Comparison of ENCODE assay signal across 18 cellular contexts in genomic region chr14:83425138-83425537, GRCh38.
DNase-seq lines count a peak whose midpoint lies in the region; ATAC-seq and TF ChIP-seq lines count a peak whose summit lies in the region.
"Had no signal": no experiment of that assay in that cellular context is flagged by ENCODE, and none has a peak within 500 bp of the region (broad histone marks: within the 10 kb centered on the region; RNA-seq: fewer than 3 reads in every experiment).

No MANE protein-coding gene starts in this region.

- no peaks in the 10 kb centered on the region for H3K23me2 ChIP-seq in H9 (ENCODE audit: insufficient read length, low read depth, low read length, poor library complexity, severe bottlenecking)

- no peak overlapping the region for H2BK12ac ChIP-seq in H9 (ENCODE audit: insufficient read length, low read depth, low read length)

- H3K79me1 ChIP-seq in H9 (ENCODE audit: insufficient read depth, low read depth, low read length, poor library complexity, severe bottlenecking) = no peaks in the 10 kb centered on the region

- no peak overlapping the region for H2BK5ac ChIP-seq in H9 (ENCODE audit: insufficient read length, low read length)

- H3K4me1 Mint-ChIP-seq in H9 = no peaks in the 10 kb centered on the region; a peak in 2 of 4 replicates
- H3K4me1 Mint-ChIP-seq in activated T-helper 17 cell treated with anti-CD3 and anti-CD28 coated beads, Interleukin-2, amount 50 U/mL, for 72 hours = no peaks in the 10 kb centered on the region

- TF ChIP-seq CTCF in fibroblast of pulmonary artery (IDR thresholded peaks at IDR 0.05; ENCODE audit: low read length, missing control alignments) = no peak
- TF ChIP-seq CTCF in H9 (conservative IDR thresholded peaks at IDR 0.05) = no peak

- H3K18ac ChIP-seq in H9 (ENCODE audit: insufficient read length, low read depth, low read length) = no peak overlapping the region

- peaks cover 18% of the 10 kb centered on the region for H3K4me1 ChIP-seq in skeletal muscle satellite cell (ENCODE audit: control insufficient read depth, insufficient read depth, low read length)
- no peaks in the 10 kb centered on the region for H3K4me1 ChIP-seq in H9 (ENCODE audit: insufficient read depth, low read length)

- no peaks in the 10 kb centered on the region for H3K36me3 Mint-ChIP-seq in H9 (ENCODE audit: insufficient read depth in 1 of 3, low read depth in 3 of 3)
- no peaks in the 10 kb centered on the region for H3K36me3 Mint-ChIP-seq in activated T-helper 17 cell treated with anti-CD3 and anti-CD28 coated beads, Interleukin-2, amount 50 U/mL, for 72 hours (ENCODE audit: low read depth)

- no peaks in the 10 kb centered on the region for H3K9me3 ChIP-seq in skeletal muscle satellite cell (replicated peaks; ENCODE audit: low read length)
- H3K9me3 ChIP-seq in H9 (ENCODE audit: control insufficient read depth, low read depth, low read length) = no peaks in the 10 kb centered on the region

- no peaks in the 10 kb centered on the region for H3K9me3 Mint-ChIP-seq in H9
- peaks cover 21% of the 10 kb centered on the region for H3K9me3 Mint-ChIP-seq in activated T-helper 17 cell treated with anti-CD3 and anti-CD28 coated beads, Interleukin-2, amount 50 U/mL, for 72 hours

- H4K5ac ChIP-seq in H9 (ENCODE audit: insufficient read length, low read depth, low read length) = no peak overlapping the region

- H3K4me2 ChIP-seq in skeletal muscle satellite cell (ENCODE audit: low read length) (peak overlapping the region; percentile 44), H9 (ENCODE audit: insufficient read depth, insufficient read length, low read length) (no peak overlapping the region)
- H3K4me2 ChIP-seq: PC-9 had no signal

- H3T11ph ChIP-seq in H9 (ENCODE audit: low read length) = no peak overlapping the region

- H2BK15ac ChIP-seq in H9 (ENCODE audit: low read depth, low read length) = no peak overlapping the region

- H4K20me1 ChIP-seq in H9 (ENCODE audit: control insufficient read depth, insufficient read depth, insufficient read length) = no peaks in the 10 kb centered on the region

- no peak overlapping the region for H3K56ac ChIP-seq in H9 (ENCODE audit: insufficient read length, low read depth, low read length)

- H3K4me3 Mint-ChIP-seq in H9 = no peak overlapping the region
- H3K4me3 Mint-ChIP-seq in activated T-helper 17 cell treated with anti-CD3 and anti-CD28 coated beads, Interleukin-2, amount 50 U/mL, for 72 hours = no peak overlapping the region

- H3K79me2 ChIP-seq in H9 (ENCODE audit: insufficient read depth, low read length) = no peaks in the 10 kb centered on the region

- H3K4me3 ChIP-seq in fibroblast of pulmonary artery (replicated peaks; ENCODE audit: low read depth, low read length) = no peak overlapping the region
- no peak overlapping the region for H3K4me3 ChIP-seq in skeletal muscle satellite cell (ENCODE audit: low read length)
- H3K4me3 ChIP-seq: PC-9, skin epidermis had no signal

- H3K9ac ChIP-seq in skeletal muscle satellite cell (ENCODE audit: low read depth, low read length) (peak overlapping the region; percentile 31), H9 (ENCODE audit: extremely low read depth, insufficient read length, low read length) (no peak overlapping the region)

- no peaks in the 10 kb centered on the region for H3K27me3 ChIP-seq in skeletal muscle satellite cell (ENCODE audit: control insufficient read depth, insufficient read depth, low read length)
- no peaks in the 10 kb centered on the region for H3K27me3 ChIP-seq in H9 (ENCODE audit: insufficient read depth, low read length)

- H3K4ac ChIP-seq in H9 (ENCODE audit: low read depth, low read length) = no peak overlapping the region

- no peaks in the 10 kb centered on the region for H3K36me3 ChIP-seq in skeletal muscle satellite cell (ENCODE audit: insufficient read depth, low read length)

- H3K14ac ChIP-seq in H9 (ENCODE audit: insufficient read depth, low read length) = no peak overlapping the region

- no peak overlapping the region for H4K8ac ChIP-seq in H9 (replicated peaks; ENCODE audit: insufficient read length, low read depth, low read length)

- no peak overlapping the region for H3K27ac ChIP-seq in H9 (ENCODE audit: insufficient read length, low read depth, low read length)
- H3K27ac ChIP-seq: PC-9, skin epidermis had no signal

- H3K27me3 Mint-ChIP-seq in H9 (ENCODE audit: low read depth) = no peaks in the 10 kb centered on the region
- H3K27me3 Mint-ChIP-seq in activated T-helper 17 cell treated with anti-CD3 and anti-CD28 coated beads, Interleukin-2, amount 50 U/mL, for 72 hours = no peaks in the 10 kb centered on the region

- no peak overlapping the region for H3K23ac ChIP-seq in H9 (ENCODE audit: insufficient read length, low read depth, low read length)

- DNase-seq in HCEC 1CT = peak; percentile 72
- peak; percentile 71 for DNase-seq in amniotic epithelial cell (ENCODE audit: low read depth)
- DNase-seq in fibroblast of pulmonary artery (ENCODE audit: low read depth) = peak; percentile 70
- DNase-seq in H9 = no peak
- no peak for DNase-seq in activated T-cell treated with anti-CD3 and anti-CD28 coated beads for 4 hours
- DNase-seq: activated CD4-positive, alpha-beta T cell treated with anti-CD3 and anti-CD28 coated beads, Interleukin-2, amount 50 U/mL, for 48 hours; activated T-cell treated with anti-CD3 and anti-CD28 coated beads, Interleukin-2, amount 50 U/mL, for 48 hours; C1 segment of cervical spinal cord; cortex of kidney; DMS53; left cardiac atrium; NCI-H2081; NCI-H526; occipital lobe; PC-9 had no signal

- H2BK120ac ChIP-seq in H9 (ENCODE audit: low read depth, low read length, poor library complexity, severe bottlenecking) = no peak overlapping the region

- no peak overlapping the region for H2AK5ac ChIP-seq in H9 (ENCODE audit: insufficient read length, low read length)

- H3K27ac Mint-ChIP-seq in H9 = no peak overlapping the region; a peak in 1 of 7 replicates
- no peak overlapping the region for H3K27ac Mint-ChIP-seq in activated T-helper 17 cell treated with anti-CD3 and anti-CD28 coated beads, Interleukin-2, amount 50 U/mL, for 72 hours

- ATAC-seq in activated T-helper 17 cell treated with anti-CD3 and anti-CD28 coated beads, Interleukin-2, amount 50 U/mL, for 72 hours (replicated peaks) = no peak
- ATAC-seq: left cardiac atrium had no signal

- no peak overlapping the region for H2BK20ac ChIP-seq in H9 (ENCODE audit: low read depth, low read length, poor library complexity, severe bottlenecking)

- no peak overlapping the region for H2AFZ ChIP-seq in H9 (ENCODE audit: low read length)
- H2AFZ ChIP-seq: PC-9 had no signal

- H4K91ac ChIP-seq in H9 (ENCODE audit: insufficient read length, low read depth, low read length) = no peak overlapping the region

Comparison
In these comparisons a context has a peak if more than half of its experiments do, and no peak if none do; other contexts are left out.
1. DNase-seq: peak in HCEC 1CT (single experiment), amniotic epithelial cell (single experiment) and fibroblast of pulmonary artery (single experiment); none in H9 (single experiment) and activated T-cell treated with anti-CD3 and anti-CD28 coated beads for 4 hours (single experiment).